16 cellular contexts compared by ENCODE assay signal in genomic region chr11:90840071-90840470, GRCh38.
DNase-seq lines count a peak whose midpoint lies in the region; ATAC-seq, FAIRE-seq and TF ChIP-seq lines count a peak whose summit lies in the region.
"Had no signal": no experiment of that assay in that cellular context is flagged by ENCODE, and none has a peak within 500 bp of the region (broad histone marks: within the 10 kb centered on the region; RNA-seq: fewer than 3 reads in every experiment).

No MANE protein-coding gene starts in this region.

- intact Hi-C loops in PC-3 (cut with micrococcal nuclease) (no loop called here), testis (cut with DNase I; ENCODE audit: low total_unique reads) (no loop called here)

- no peak overlapping the region for H3K27ac ChIP-seq in GM23338 (ENCODE audit: low read depth)
- no peak overlapping the region for H3K27ac ChIP-seq in PC-3 (ENCODE audit: low read length)
- H3K27ac ChIP-seq in testis = no peak overlapping the region
- H3K27ac ChIP-seq: BLaER1 had no signal

- peaks cover 18% of the 10 kb centered on the region; the same call in 2 of the 3 replicates for H3K4me1 Mint-ChIP-seq in GM23338
- H3K4me1 Mint-ChIP-seq: CD8-positive, alpha-beta memory T cell had no signal

- H3K27ac Mint-ChIP-seq in GM23338 = no peak overlapping the region
- H3K27ac Mint-ChIP-seq: CD8-positive, alpha-beta memory T cell; HFFc6 had no signal

- H4K20me1 ChIP-seq in GM23338 (replicated peaks; ENCODE audit: insufficient read depth) (no peaks in the 10 kb centered on the region), PC-3 (ENCODE audit: low read length) (no peaks in the 10 kb centered on the region)
- H4K20me1 ChIP-seq: BLaER1 had no signal

- H3F3A ChIP-seq in GM23338 (replicated peaks; ENCODE audit: low read depth) (no peaks in the 10 kb centered on the region), PC-3 (ENCODE audit: low read length, unreplicated experiment) (no peaks in the 10 kb centered on the region)

- H3K4me2 ChIP-seq in GM23338 = no peak overlapping the region
- H3K4me2 ChIP-seq in PC-3 (ENCODE audit: low read length) = peak overlapping the region; percentile 81
- H3K4me2 ChIP-seq: BLaER1 had no signal

- FAIRE-seq in bronchial epithelial cell (lab: Jason Lieb, UNC) = no peak
- FAIRE-seq: GM12891 had no signal

- 92 to 100% methylated on average over 2 of the region's 2 CpGs for WGBS in testis, 2 donors

- POLR2A ChIA-PET in PC-3 (lab: Charles Lee; ENCODE audit: unreplicated experiment) = no interaction called here

- DNase-seq in GM23338 (ENCODE audit: low spot score) = peak; percentile 17
- DNase-seq in PC-3 = peak; percentile 87
- peak; percentile 71 for DNase-seq in bronchial epithelial cell (ENCODE audit: low read depth)
- DNase-seq in kidney tubule cell (ENCODE audit: low spot score) = peak; percentile 43
- no peak for DNase-seq in activated effector memory CD4-positive, alpha-beta T cell treated with anti-CD3 and anti-CD28 coated beads, Interleukin-2, amount 50 U/mL, for 16 hours
- DNase-seq in activated T-cell treated with anti-CD3 and anti-CD28 coated beads for 4 hours = no peak
- DNase-seq in DMS53 (lab: John Stamatoyannopoulos, UW) = no peak
- no peak for DNase-seq in testis
- DNase-seq: 8988T; AML-193; CD8-positive, alpha-beta memory T cell; DMS79; HCEC 1CT; HFFc6 had no signal

- H3K36me3 Mint-ChIP-seq in GM23338 (ENCODE audit: low read depth) = no peaks in the 10 kb centered on the region
- H3K36me3 Mint-ChIP-seq: CD8-positive, alpha-beta memory T cell had no signal

- H3K9ac ChIP-seq in PC-3 (ENCODE audit: low read length) = no peak overlapping the region
- H3K9ac ChIP-seq: BLaER1 had no signal

- TF ChIP-seq POLR2A in testis (IDR thresholded peaks at IDR 0.05) = no peak

- H2AFZ ChIP-seq in GM23338 = no peak overlapping the region
- H2AFZ ChIP-seq in PC-3 (ENCODE audit: low read length) = no peak overlapping the region

- H3K36me3 ChIP-seq in GM23338 (ENCODE audit: insufficient read depth) = no peaks in the 10 kb centered on the region
- no peaks in the 10 kb centered on the region for H3K36me3 ChIP-seq in PC-3 (ENCODE audit: low read depth, low read length)
- H3K36me3 ChIP-seq in bronchial epithelial cell (ENCODE audit: control insufficient read depth, insufficient read depth, low read length) = no peaks in the 10 kb centered on the region
- H3K36me3 ChIP-seq in testis (ENCODE audit: low read depth, missing control alignments) = no peaks in the 10 kb centered on the region
- H3K36me3 ChIP-seq: BLaER1 had no signal

- TF ChIP-seq CTCF in GM23338 (conservative IDR thresholded peaks at IDR 0.05; ENCODE audit: low read depth in 2 of 2) (no peak), PC-3 (conservative IDR thresholded peaks at IDR 0.05; ENCODE audit: low read depth, low read length) (no peak), bronchial epithelial cell (IDR thresholded peaks at IDR 0.05; ENCODE audit: insufficient read depth, low read length, severe bottlenecking) (no peak), testis (IDR thresholded peaks at IDR 0.05) (no peak)

- H3K9me3 ChIP-seq in PC-3 (ENCODE audit: low read length) (no peaks in the 10 kb centered on the region), testis (no peaks in the 10 kb centered on the region)
- H3K9me3 ChIP-seq: BLaER1 had no signal

- no peaks in the 10 kb centered on the region for H3K79me2 ChIP-seq in GM23338 (replicated peaks; ENCODE audit: insufficient read depth)
- no peaks in the 10 kb centered on the region for H3K79me2 ChIP-seq in PC-3 (ENCODE audit: low read length)

- H3K4me3 ChIP-seq in GM23338 (no peak overlapping the region), PC-3 (ENCODE audit: low read length) (peak overlapping the region; percentile 39; the same call in 1 of the 2 replicates), bronchial epithelial cell (ENCODE audit: low read depth, low read length) (no peak overlapping the region), testis (no peak overlapping the region)
- H3K4me3 ChIP-seq: BLaER1 had no signal

- H3K27me3 Mint-ChIP-seq in GM23338 (ENCODE audit: insufficient read depth, low read depth, poor library complexity) = no peaks in the 10 kb centered on the region
- H3K27me3 Mint-ChIP-seq: CD8-positive, alpha-beta memory T cell had no signal

- no peaks in the 10 kb centered on the region for H3K9me3 Mint-ChIP-seq in GM23338

- ATAC-seq in GM23338 (no peak), PC-3 (peak; percentile 20; the same call in 1 of the 2 replicates)

- no peaks in the 10 kb centered on the region for H3K27me3 ChIP-seq in GM23338 (ENCODE audit: insufficient read depth)
- no peaks in the 10 kb centered on the region for H3K27me3 ChIP-seq in PC-3 (ENCODE audit: low read length)
- H3K27me3 ChIP-seq in bronchial epithelial cell (ENCODE audit: control insufficient read depth, insufficient read depth, low read length) = no peaks in the 10 kb centered on the region
- H3K27me3 ChIP-seq in testis = no peaks in the 10 kb centered on the region
- H3K27me3 ChIP-seq: BLaER1 had no signal

- CTCF ChIA-PET in PC-3 (lab: Charles Lee) = no interaction called here

- H3K4me3 Mint-ChIP-seq in GM23338 = no peak overlapping the region
- H3K4me3 Mint-ChIP-seq: CD8-positive, alpha-beta memory T cell; HFFc6 had no signal

- no peaks in the 10 kb centered on the region for H3K9me2 ChIP-seq in GM23338 (ENCODE audit: insufficient read depth)
- H3K9me2 ChIP-seq in PC-3 (replicated peaks; ENCODE audit: low read length) = no peaks in the 10 kb centered on the region

- H3K4me1 ChIP-seq in GM23338 (ENCODE audit: insufficient read depth) = peaks cover 18% of the 10 kb centered on the region
- peaks cover 30% of the 10 kb centered on the region for H3K4me1 ChIP-seq in PC-3 (ENCODE audit: insufficient read depth, low read length)
- H3K4me1 ChIP-seq in testis = no peaks in the 10 kb centered on the region
- H3K4me1 ChIP-seq: BLaER1 had no signal

- BruUV-seq in PC-3 (replicated peaks; lab: Mats Ljungman, UMichigan) = no TSS peak

TF ChIP-seq in GM23338, 12 proteins besides CTCF, POLR2A, EP300 and RAD21:
- no peak for TF ChIP-seq EZH2phosphoT487 (IDR thresholded peaks at IDR 0.05; ENCODE audit: unreplicated experiment)
- TF ChIP-seq ZNF114 (CRISPR knock-in tag; IDR thresholded peaks at IDR 0.05) = no peak
- no peak for TF ChIP-seq ZNF462 (CRISPR knock-in tag; IDR thresholded peaks at IDR 0.05)

Comparison
In these comparisons a context has a peak if more than half of its experiments do, and no peak if none do; other contexts are left out.
1. DNase-seq: peak in GM23338 (single experiment), PC-3 (single experiment), bronchial epithelial cell (single experiment) and kidney tubule cell (single experiment); none in activated effector memory CD4-positive, alpha-beta T cell treated with anti-CD3 and anti-CD28 coated beads, Interleukin-2, amount 50 U/mL, for 16 hours (single experiment), activated T-cell treated with anti-CD3 and anti-CD28 coated beads for 4 hours (single experiment), DMS53 (single experiment) and testis (single experiment).